ENCODE assay signal across 23 cellular contexts in the genomic region with DNA sequence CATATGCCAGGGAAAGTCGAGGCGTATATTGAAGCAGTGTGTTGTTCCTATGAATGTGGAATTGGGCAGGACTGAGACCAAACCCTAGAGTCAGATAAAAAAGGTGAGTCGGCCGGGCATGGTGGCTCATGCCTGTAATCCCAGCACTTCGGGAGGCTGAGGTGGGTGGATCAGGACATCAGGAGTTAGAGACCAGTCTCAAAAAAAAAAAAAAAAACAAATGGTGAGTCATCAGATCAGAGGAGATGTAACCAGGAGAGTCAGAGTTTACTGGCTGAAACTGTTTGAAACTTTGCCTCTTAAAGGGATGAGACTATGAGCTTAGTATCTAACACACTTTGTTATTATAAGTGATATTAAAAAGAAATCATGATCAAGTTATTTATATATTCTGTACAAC. TPM values are rescaled to one million over a fixed set of nuclear protein-coding genes. Genes with fewer than 3 reads are reported as not detected.
DNase-seq lines count a peak whose midpoint lies in the region; ATAC-seq, FAIRE-seq and TF ChIP-seq lines count a peak whose summit lies in the region.
"Had no signal": no experiment of that assay in that cellular context is flagged by ENCODE, and none has a peak within 500 bp of the region (broad histone marks: within the 10 kb centered on the region; RNA-seq: fewer than 3 reads in every experiment).

No MANE protein-coding gene starts in this region.

- no peaks in the 10 kb centered on the region for H3K36me3 Mint-ChIP-seq in effector memory CD8-positive, alpha-beta T cell (ENCODE audit: insufficient read depth)
- no peaks in the 10 kb centered on the region for H3K36me3 Mint-ChIP-seq in activated CD4-positive, alpha-beta T cell treated with anti-CD3 and anti-CD28 coated beads, Interleukin-2, amount 10 ng/mL, durations not matched to agents 7 days and 5 days (ENCODE audit: low read depth)
- H3K36me3 Mint-ChIP-seq: immature natural killer cell, memory B cell, neural progenitor cell had no signal

- H3K36me3 ChIP-seq in K562 (ENCODE audit: control insufficient read depth, insufficient read depth, low read length): no peaks in the 10 kb centered on the region
- H3K36me3 ChIP-seq: neural progenitor cell, uterus had no signal

- H3K27ac ChIP-seq in K562 (ENCODE audit: extremely low read depth, low read depth, low read length): no peak overlapping the region
- H3K27ac ChIP-seq: neural progenitor cell, uterus had no signal

- in situ Hi-C loops in K562 (cut with MboI): no loop called here

- TF ChIP-seq EP300 in K562 (IDR thresholded peaks at IDR 0.05; ENCODE audit: low read length): no peak

- H3K4me1 Mint-ChIP-seq in effector memory CD8-positive, alpha-beta T cell (ENCODE audit: low read depth in 2 of 2): peaks cover 0 to 2% of the 10 kb centered on the region in 2 donors
- H3K4me1 Mint-ChIP-seq in activated CD4-positive, alpha-beta T cell treated with anti-CD3 and anti-CD28 coated beads, Interleukin-2, amount 10 ng/mL, durations not matched to agents 7 days and 5 days: no peaks in the 10 kb centered on the region
- H3K4me1 Mint-ChIP-seq: activated CD4-positive, alpha-beta memory T cell treated with anti-CD3 and anti-CD28 coated beads, Interleukin-2, amount 10 ng/mL, durations not matched to agents 7 days and 5 days; CD8-positive, alpha-beta memory T cell; central memory CD8-positive, alpha-beta T cell; endodermal cell; immature natural killer cell; memory B cell; neural progenitor cell had no signal

- peaks cover 0 to 2% of the 10 kb centered on the region in 2 donors for H3K9me3 Mint-ChIP-seq in effector memory CD8-positive, alpha-beta T cell
- peaks cover 6% of the 10 kb centered on the region for H3K9me3 Mint-ChIP-seq in activated CD4-positive, alpha-beta T cell treated with anti-CD3 and anti-CD28 coated beads, Interleukin-2, amount 10 ng/mL, durations not matched to agents 7 days and 5 days
- H3K9me3 Mint-ChIP-seq: activated CD4-positive, alpha-beta memory T cell treated with anti-CD3 and anti-CD28 coated beads, Interleukin-2, amount 10 ng/mL, durations not matched to agents 7 days and 5 days had no signal

- no peak overlapping the region for H3K4me3 Mint-ChIP-seq in effector memory CD8-positive, alpha-beta T cell
- no peak overlapping the region for H3K4me3 Mint-ChIP-seq in activated CD4-positive, alpha-beta T cell treated with anti-CD3 and anti-CD28 coated beads, Interleukin-2, amount 10 ng/mL, durations not matched to agents 7 days and 5 days
- H3K4me3 Mint-ChIP-seq: activated CD4-positive, alpha-beta memory T cell treated with anti-CD3 and anti-CD28 coated beads, Interleukin-2, amount 10 ng/mL, durations not matched to agents 7 days and 5 days; activated T-cell treated with anti-CD3 and anti-CD28 coated beads, Interleukin-2, amount 50 U/mL, for 72 hours; CD8-positive, alpha-beta memory T cell; central memory CD8-positive, alpha-beta T cell; endodermal cell; immature natural killer cell; memory B cell; neural progenitor cell had no signal

- no TSS peak for BruUV-seq in K562 (replicated peaks; lab: Mats Ljungman, UMichigan)

- intact Hi-C loops in K562 (cut with micrococcal nuclease): no loop called here

- no peak for FAIRE-seq in K562 (lab: Jason Lieb, UNC)
- FAIRE-seq: H1, RCC 7860 had no signal

- H3K4me2 ChIP-seq in K562 (ENCODE audit: insufficient read depth, low read length): no peak overlapping the region
- H3K4me2 ChIP-seq: neural progenitor cell had no signal

- no peaks in the 10 kb centered on the region for H3K9me1 ChIP-seq in K562 (ENCODE audit: control insufficient read depth, insufficient read depth, low read length)

- no peaks in the 10 kb centered on the region for H3K79me2 ChIP-seq in K562 (ENCODE audit: control insufficient read depth, insufficient read depth, low read length)

- H4K20me1 ChIP-seq in K562 (replicated peaks; ENCODE audit: control insufficient read depth, insufficient read depth, low read length): no peaks in the 10 kb centered on the region

- H3K27ac Mint-ChIP-seq in effector memory CD8-positive, alpha-beta T cell: no peak overlapping the region
- H3K27ac Mint-ChIP-seq in activated CD4-positive, alpha-beta T cell treated with anti-CD3 and anti-CD28 coated beads, Interleukin-2, amount 10 ng/mL, durations not matched to agents 7 days and 5 days: no peak overlapping the region
- H3K27ac Mint-ChIP-seq: activated CD4-positive, alpha-beta memory T cell treated with anti-CD3 and anti-CD28 coated beads, Interleukin-2, amount 10 ng/mL, durations not matched to agents 7 days and 5 days; activated T-cell treated with anti-CD3 and anti-CD28 coated beads, Interleukin-2, amount 50 U/mL, for 72 hours; CD8-positive, alpha-beta memory T cell; endodermal cell; immature natural killer cell; memory B cell; neural progenitor cell had no signal

- ATAC-seq in K562: no peak
- ATAC-seq in effector memory CD8-positive, alpha-beta T cell (replicated peaks): no peak
- no peak for ATAC-seq in GM19023 (IDR thresholded peaks at IDR 0.05; ENCODE audit: unreplicated experiment)
- ATAC-seq: activated T-cell treated with anti-CD3 and anti-CD28 coated beads, Interleukin-2, amount 50 U/mL, for 72 hours had no signal

- H2AFZ ChIP-seq in K562 (ENCODE audit: low read depth, low read length): no peak overlapping the region
- H2AFZ ChIP-seq: neural progenitor cell had no signal

- CTCF ChIA-PET in K562 (lab: Yijun Ruan, JAX; ENCODE audit: low intra/inter-chr PET ratio): no interaction called here
- CTCF ChIA-PET in activated CD4-positive, alpha-beta T cell treated with anti-CD3 and anti-CD28 coated beads, Interleukin-2, amount 10 ng/mL, durations not matched to agents 7 days and 5 days (lab: Charles Lee): interaction anchor here (0.8 kb wide), 1 partner anchor 818 kb away, joined by 3 read pairs; no protein-coding TSS in a partner anchor

- WGBS in K562 (ENCODE audit: insufficient coverage, low coverage, missing lambda C conversion rate): 1% methylated on average over 5 of the region's 5 CpGs

- H3K4me3 ChIP-seq in K562: no peak overlapping the region
- H3K4me3 ChIP-seq: neural progenitor cell, uterus had no signal

- TF ChIP-seq CTCF in K562 (IDR thresholded peaks at IDR 0.05 in 2 of 3, conservative IDR thresholded peaks at IDR 0.05 in 1 of 3; ENCODE audit: insufficient read depth in 2 of 3, low read depth in 1 of 3, low read length in 3 of 3): no peak

- no peak for TF ChIP-seq POLR2A in K562 (conservative IDR thresholded peaks at IDR 0.05)

- peaks cover 27 to 38% of the 10 kb centered on the region in 2 donors for H3K27me3 Mint-ChIP-seq in effector memory CD8-positive, alpha-beta T cell
- peaks cover 10% of the 10 kb centered on the region for H3K27me3 Mint-ChIP-seq in activated CD4-positive, alpha-beta T cell treated with anti-CD3 and anti-CD28 coated beads, Interleukin-2, amount 10 ng/mL, durations not matched to agents 7 days and 5 days

- no peaks in the 10 kb centered on the region for H3K9me3 ChIP-seq in K562 (replicated peaks; ENCODE audit: control insufficient read depth, insufficient read depth, low read depth, low read length)
- H3K9me3 ChIP-seq: uterus had no signal

- TF ChIP-seq RAD21 in K562 (CRISPR knock-in tag; conservative IDR thresholded peaks at IDR 0.05 in 1 of 2, IDR thresholded peaks at IDR 0.05 in 1 of 2): no peak

- POLR2A ChIA-PET in K562 (lab: Yijun Ruan, JAX): interaction anchor here (0.6 to 0.9 kb wide), 2 partner anchors 12 to 47 kb away, joined by 4 read pairs; no protein-coding TSS in a partner anchor
- POLR2A ChIA-PET in activated CD4-positive, alpha-beta T cell treated with anti-CD3 and anti-CD28 coated beads, Interleukin-2, amount 10 ng/mL, durations not matched to agents 7 days and 5 days (lab: Charles Lee): no interaction called here

- DNase-seq in DMS53 treated with DMSO at 0.1 percent for 48 hours (lab: John Stamatoyannopoulos, UW; ENCODE audit: unreplicated experiment): peak; percentile 22
- peak; percentile 10 for DNase-seq in LoVo (ENCODE audit: low spot score)
- DNase-seq in K562 (ENCODE audit: extremely low read depth in 1 of 4, low spot score in 3 of 4): peak in 1 of 4 experiments; percentile 7
- DNase-seq in kidney tubule cell (ENCODE audit: low spot score): peak; percentile 33
- DNase-seq in effector memory CD8-positive, alpha-beta T cell: no peak
- DNase-seq in NCI-H187 treated with DMSO at 0.1 percent for 48 hours (lab: John Stamatoyannopoulos, UW): no peak
- DNase-seq in activated CD4-positive, alpha-beta T cell treated with anti-CD3 and anti-CD28 coated beads, Interleukin-2, amount 10 ng/mL, durations not matched to agents 7 days and 5 days: no peak
- DNase-seq: activated CD4-positive, alpha-beta memory T cell treated with anti-CD3 and anti-CD28 coated beads, Interleukin-2, amount 10 ng/mL, durations not matched to agents 7 days and 5 days; activated T-cell treated with anti-CD3 and anti-CD28 coated beads, Interleukin-2, amount 50 U/mL, for 72 hours; CD8-positive, alpha-beta memory T cell; endodermal cell; GF-D8; glutamatergic neuron; immature natural killer cell; NCI-H748 treated with DMSO at 0.1 percent for 48 hours; retina; uterus had no signal

- no peaks in the 10 kb centered on the region for H3K4me1 ChIP-seq in K562 (replicated peaks in 1 of 2; ENCODE audit: control insufficient read depth in 2 of 2, insufficient read depth in 2 of 2, low read length in 2 of 2)
- H3K4me1 ChIP-seq: neural progenitor cell, uterus had no signal

- H3K27me3 ChIP-seq in K562 (ENCODE audit: control insufficient read depth in 2 of 2, insufficient read depth in 2 of 2, low read length in 2 of 2): no peaks in the 10 kb centered on the region
- H3K27me3 ChIP-seq: neural progenitor cell, uterus had no signal

- no peak overlapping the region for H3K9ac ChIP-seq in K562 (ENCODE audit: insufficient read depth in 1 of 2, low read depth in 2 of 2, low read length in 2 of 2)
- H3K9ac ChIP-seq: neural progenitor cell had no signal

RNA-seq across cellular contexts. Expression of a gene that starts 26.4 kb away (rescaled TPM):
- total RNA-seq in K562 (2011; cell fraction: chromatin; rRNA removed; ENCODE audit: low replicate concordance): not detected in 2 replicates
- not detected in 2 replicates for total RNA-seq in K562 (2011; cell fraction: nucleolus; rRNA removed)
- not detected in 2 replicates for total RNA-seq in K562 (2011; cell fraction: nucleoplasm; rRNA removed)
- total RNA-seq in K562 (2014; rRNA removed): not detected in 2 replicates
- not detected in 2 replicates for total RNA-seq in K562 (2014; rRNA removed; fragmentation: Illumina TruSeq; extraction: Trizol)
- total RNA-seq in K562 (2015; rRNA removed; fragmentation: Illumina TruSeq; extraction: Trizol): not detected in 2 replicates
- total RNA-seq in K562 (2021): not detected in 2 replicates
- polyA plus RNA-seq in K562 (2011; rRNA removed): not detected in 2 replicates
- polyA plus RNA-seq in K562 (2011; cell fraction: cytosol; rRNA removed): not detected in 2 replicates
- not detected in 2 replicates for polyA plus RNA-seq in K562 (2011; cell fraction: nucleus; rRNA removed)
- not detected in 2 replicates for polyA plus RNA-seq in K562 (2012)
- polyA plus RNA-seq in K562 (2014; fragmentation: Illumina TruSeq; extraction: Trizol): not detected in 2 replicates
- not detected for polyA plus RNA-seq in K562 (2014; fragmentation: Nextera tagmentation; extraction: Ambion mirVana)
- polyA plus RNA-seq in K562 (2014; rRNA removed): not detected in 2 replicates
- polyA minus RNA-seq in K562 (2011; rRNA and poly(A)+ RNA removed): not detected in 2 replicates
- polyA minus RNA-seq in K562 (2011; cell fraction: cytosol; rRNA and poly(A)+ RNA removed): not detected in 2 replicates
- not detected in 2 replicates for polyA minus RNA-seq in K562 (2011; cell fraction: nucleus; rRNA and poly(A)+ RNA removed)
- not detected for total RNA-seq in activated CD4-positive, alpha-beta T cell treated with anti-CD3 and anti-CD28 coated beads, Interleukin-2, amount 10 ng/mL, durations not matched to agents 7 days and 5 days
- total RNA-seq: activated CD4-positive, alpha-beta memory T cell treated with anti-CD3 and anti-CD28 coated beads, Interleukin-2, amount 10 ng/mL, durations not matched to agents 7 days and 5 days; activated T-cell treated with anti-CD3 and anti-CD28 coated beads, Interleukin-2, amount 50 U/mL, for 72 hours; CD8-positive, alpha-beta memory T cell; endodermal cell had no signal
- polyA plus RNA-seq: CD8-positive, alpha-beta memory T cell; immature natural killer cell had no signal

RNA-seq across cellular contexts. Expression of a gene that starts 47.8 kb away (rescaled TPM):
- 33.9 and 50.7 TPM in 2 replicates for total RNA-seq in K562 (2011; cell fraction: chromatin; rRNA removed; ENCODE audit: low replicate concordance)
- total RNA-seq in K562 (2011; cell fraction: nucleolus; rRNA removed): 36.4 and 47.5 TPM in 2 replicates
- total RNA-seq in K562 (2011; cell fraction: nucleoplasm; rRNA removed): 41.2 and 48.9 TPM in 2 replicates
- 144 and 145 TPM in 2 replicates for total RNA-seq in K562 (2014; rRNA removed)
- 80.2 and 84.5 TPM in 2 replicates for total RNA-seq in K562 (2014; rRNA removed; fragmentation: Illumina TruSeq; extraction: Trizol)
- total RNA-seq in K562 (2015; rRNA removed; fragmentation: Illumina TruSeq; extraction: Trizol): 63.6 and 67.4 TPM in 2 replicates
- 76.3 and 80.8 TPM in 2 replicates for total RNA-seq in K562 (2021)
- polyA plus RNA-seq in K562 (2011; rRNA removed): 91.1 and 98.0 TPM in 2 replicates
- polyA plus RNA-seq in K562 (2011; cell fraction: cytosol; rRNA removed): 44.0 and 50.8 TPM in 2 replicates
- polyA plus RNA-seq in K562 (2011; cell fraction: nucleus; rRNA removed): 47.8 and 51.2 TPM in 2 replicates
- polyA plus RNA-seq in K562 (2012): 34.4 and 70.7 TPM in 2 replicates
- polyA plus RNA-seq in K562 (2014; fragmentation: Illumina TruSeq; extraction: Trizol): 45.9 and 56.3 TPM in 2 replicates
- 10 to 100 TPM; 21.8 to 31.4 TPM for polyA plus RNA-seq in K562 (2014; fragmentation: Nextera tagmentation; extraction: Ambion mirVana)
- 103 TPM in 2 replicates for polyA plus RNA-seq in K562 (2014; rRNA removed)
- polyA minus RNA-seq in K562 (2011; rRNA and poly(A)+ RNA removed): 112 and 117 TPM in 2 replicates
- polyA minus RNA-seq in K562 (2011; cell fraction: cytosol; rRNA and poly(A)+ RNA removed): 33.7 and 49.5 TPM in 2 replicates
- 52.5 and 60.4 TPM in 2 replicates for polyA minus RNA-seq in K562 (2011; cell fraction: nucleus; rRNA and poly(A)+ RNA removed)
- 10 to 100 TPM; 59.4 to 65.0 TPM for total RNA-seq in activated CD4-positive, alpha-beta T cell treated with anti-CD3 and anti-CD28 coated beads, Interleukin-2, amount 10 ng/mL, durations not matched to agents 7 days and 5 days

Comparison
In these comparisons a context has a peak if more than half of its experiments do, and no peak if none do; other contexts are left out.
1. DNase-seq: peak in DMS53 treated with DMSO at 0.1 percent for 48 hours (single experiment), LoVo (single experiment) and kidney tubule cell (single experiment); none in effector memory CD8-positive, alpha-beta T cell (0 of 3), NCI-H187 treated with DMSO at 0.1 percent for 48 hours (single experiment) and activated CD4-positive, alpha-beta T cell treated with anti-CD3 and anti-CD28 coated beads, Interleukin-2, amount 10 ng/mL, durations not matched to agents 7 days and 5 days (single experiment).